8 cellular contexts compared by ENCODE assay signal in genomic region chr19:34269968-34270621, GRCh38. TPM values are rescaled to one million over a fixed set of nuclear protein-coding genes. Genes with fewer than 3 reads are reported as not detected.
DNase-seq lines count a peak whose midpoint lies in the region; ATAC-seq and TF ChIP-seq lines count a peak whose summit lies in the region.

No MANE protein-coding gene starts in this region.

- H3K4me1 Mint-ChIP-seq in HFFc6 (ENCODE audit: low read depth) (peaks cover 74% of the 10 kb centered on the region), osteocyte (ENCODE audit: unreplicated experiment) (peaks cover 58% of the 10 kb centered on the region)
- H3K4me1 Mint-ChIP-seq in activated T-cell treated with anti-CD3 and anti-CD28 coated beads, Interleukin-2, amount 50 U/mL, for 72 hours (ENCODE audit: low read depth): peaks cover 70% of the 10 kb centered on the region

- peak; percentile 58 to 82 for TF ChIP-seq EP300 in tibial nerve (IDR thresholded peaks at IDR 0.05)

- H3K9me3 Mint-ChIP-seq in HFFc6 (no peaks in the 10 kb centered on the region), osteocyte (ENCODE audit: unreplicated experiment) (no peaks in the 10 kb centered on the region)
- no peaks in the 10 kb centered on the region for H3K9me3 Mint-ChIP-seq in activated T-cell treated with anti-CD3 and anti-CD28 coated beads, Interleukin-2, amount 50 U/mL, for 72 hours

- TF ChIP-seq CTCF in HFFc6 (IDR thresholded peaks at IDR 0.05): no peak
- no peak for TF ChIP-seq CTCF in PC-3 (conservative IDR thresholded peaks at IDR 0.05; ENCODE audit: low read depth, low read length)
- TF ChIP-seq CTCF in fibroblast of villous mesenchyme (IDR thresholded peaks at IDR 0.05; ENCODE audit: insufficient read depth, low read depth, low read length): no peak
- TF ChIP-seq CTCF in osteocyte (IDR thresholded peaks at IDR 0.05): no peak
- TF ChIP-seq CTCF in tibial nerve (IDR thresholded peaks at IDR 0.05): no peak

- H4K20me1 ChIP-seq in PC-3 (ENCODE audit: low read length): no peaks in the 10 kb centered on the region

- peak overlapping the region; percentile 85 for H3K4me3 Mint-ChIP-seq in HFFc6
- peak overlapping the region; percentile 71 to 73 for H3K4me3 Mint-ChIP-seq in activated T-cell treated with anti-CD3 and anti-CD28 coated beads, Interleukin-2, amount 50 U/mL, for 72 hours
- H3K4me3 Mint-ChIP-seq in osteocyte (ENCODE audit: unreplicated experiment): peak overlapping the region; percentile 62

- POLR2A ChIA-PET in PC-3 (lab: Charles Lee; ENCODE audit: unreplicated experiment): no interaction called here

- H3K36me3 ChIP-seq in PC-3 (ENCODE audit: low read depth, low read length) (no peaks in the 10 kb centered on the region), tibial nerve (peaks cover 0 to 7% (median 0%) of the 10 kb centered on the region in 3 donors)

- H3K27ac Mint-ChIP-seq in HFFc6: peak overlapping the region; percentile 98
- H3K27ac Mint-ChIP-seq in activated T-cell treated with anti-CD3 and anti-CD28 coated beads, Interleukin-2, amount 50 U/mL, for 72 hours: peak overlapping the region; percentile 82
- peak overlapping the region; percentile 97 for H3K27ac Mint-ChIP-seq in osteocyte (ENCODE audit: unreplicated experiment)

- H3K27ac ChIP-seq in PC-3 (ENCODE audit: low read length) (peak overlapping the region; percentile 73), tibial nerve (peak overlapping the region; percentile 20 to 88 (median 78))

- TF ChIP-seq POLR2A in tibial nerve (IDR thresholded peaks at IDR 0.05): no peak

- H3K4me1 ChIP-seq in PC-3 (ENCODE audit: insufficient read depth, low read length): peaks cover 23% of the 10 kb centered on the region
- H3K4me1 ChIP-seq in tibial nerve: peaks cover 0 to 51% (median 33%) of the 10 kb centered on the region in 4 donors

- no TSS peak for BruUV-seq in PC-3 (replicated peaks; lab: Mats Ljungman, UMichigan)

- no peaks in the 10 kb centered on the region for H3K79me2 ChIP-seq in PC-3 (ENCODE audit: low read length)

- intact Hi-C loops in PC-3 (cut with micrococcal nuclease): no loop called here

- H3K27me3 ChIP-seq in PC-3 (ENCODE audit: low read length) (no peaks in the 10 kb centered on the region), tibial nerve (no peaks in the 10 kb centered on the region)

- H3K36me3 Mint-ChIP-seq in HFFc6 (ENCODE audit: low read depth): peaks cover 36% of the 10 kb centered on the region
- H3K36me3 Mint-ChIP-seq in activated T-cell treated with anti-CD3 and anti-CD28 coated beads, Interleukin-2, amount 50 U/mL, for 72 hours (ENCODE audit: insufficient read depth in 2 of 2): no peaks in the 10 kb centered on the region
- peaks cover 17% of the 10 kb centered on the region for H3K36me3 Mint-ChIP-seq in osteocyte (ENCODE audit: unreplicated experiment)

- H3K9me3 ChIP-seq in PC-3 (ENCODE audit: low read length) (no peaks in the 10 kb centered on the region), tibial nerve (no peaks in the 10 kb centered on the region)

- 33 to 37% methylated on average over 5 of the region's 5 CpGs for WGBS in tibial nerve, 2 donors

- peak overlapping the region; percentile 44 for H3K9ac ChIP-seq in PC-3 (ENCODE audit: low read length)

- H3K4me2 ChIP-seq in PC-3 (ENCODE audit: low read length): peak overlapping the region; percentile 74

- peak; percentile 90 for ATAC-seq in PC-3
- ATAC-seq in activated T-cell treated with anti-CD3 and anti-CD28 coated beads, Interleukin-2, amount 50 U/mL, for 72 hours (replicated peaks in 1 of 2): peak; percentile 88 to 92

- H3K4me3 ChIP-seq in PC-3 (ENCODE audit: low read length): no peak overlapping the region
- no peak overlapping the region for H3K4me3 ChIP-seq in fibroblast of villous mesenchyme (ENCODE audit: low read depth, low read length)
- no peak overlapping the region for H3K4me3 ChIP-seq in tibial nerve

- no peaks in the 10 kb centered on the region for H3F3A ChIP-seq in PC-3 (ENCODE audit: low read length, unreplicated experiment)

- H3K27me3 Mint-ChIP-seq in HFFc6 (ENCODE audit: insufficient read depth) (no peaks in the 10 kb centered on the region; the same call in 1 of the 2 replicates), osteocyte (ENCODE audit: unreplicated experiment) (no peaks in the 10 kb centered on the region)
- no peaks in the 10 kb centered on the region for H3K27me3 Mint-ChIP-seq in activated T-cell treated with anti-CD3 and anti-CD28 coated beads, Interleukin-2, amount 50 U/mL, for 72 hours (ENCODE audit: low read depth)

- CTCF ChIA-PET in PC-3 (lab: Charles Lee): no interaction called here

- peak overlapping the region; percentile 72 for H2AFZ ChIP-seq in PC-3 (ENCODE audit: low read length)

- H3K9me2 ChIP-seq in PC-3 (replicated peaks; ENCODE audit: low read length): no peaks in the 10 kb centered on the region

- peak; percentile 85 for DNase-seq in ELF-1 (ENCODE audit: low read depth, low spot score)
- peak; percentile 87 for DNase-seq in HFFc6
- DNase-seq in PC-3: peak; percentile 78
- peak; percentile 52 to 56 for DNase-seq in activated T-cell treated with anti-CD3 and anti-CD28 coated beads, Interleukin-2, amount 50 U/mL, for 72 hours
- peak; percentile 59 for DNase-seq in fibroblast of villous mesenchyme (ENCODE audit: low read depth)
- DNase-seq in osteocyte (ENCODE audit: extremely low spot score, unreplicated experiment): no peak
- peak in 1 of 2 donors; percentile 27 for DNase-seq in tibial nerve (ENCODE audit: low spot score in 2 of 2)
- no peak for DNase-seq in cerebellum (ENCODE audit: low spot score)

RNA-seq across cellular contexts. Expression of gene GARRE1, which starts 15.7 kb away (rescaled TPM):
- 10 to 100 TPM; 16.2 to 26.0 (median 22.7) TPM for total RNA-seq in HFFc6 (2021; fragmentation: NEBNext Ultra II Directional; extraction: Animal tissue kit (Norgen Biotek cat#: 25700))
- total RNA-seq in PC-3 (2014; rRNA removed) (6.1 and 6.3 TPM in 2 replicates), fibroblast of villous mesenchyme (14.5 and 16.8 TPM in 2 replicates), osteocyte (29.5 and 33.5 TPM in 2 replicates), tibial nerve (10 to 100 TPM; 21.6 to 35.4 (median 30.9) TPM), cerebellum (21.2 TPM)
- total RNA-seq in activated T-cell treated with anti-CD3 and anti-CD28 coated beads, Interleukin-2, amount 50 U/mL, for 72 hours: 10 to 100 TPM; 13.2 to 17.9 TPM

Comparison
In these comparisons a context has a peak if more than half of its experiments do, and no peak if none do; other contexts are left out.
1. DNase-seq: peak in ELF-1 (single experiment), HFFc6 (single experiment), PC-3 (single experiment), activated T-cell treated with anti-CD3 and anti-CD28 coated beads, Interleukin-2, amount 50 U/mL, for 72 hours (2 of 2) and fibroblast of villous mesenchyme (single experiment); none in osteocyte (single experiment) and cerebellum (single experiment).
2. Peak in every context shown above with its lines, with median percentiles within 50 percentile points of each other: H3K27ac Mint-ChIP-seq and H3K4me3 Mint-ChIP-seq.